In the genomic region with DNA sequence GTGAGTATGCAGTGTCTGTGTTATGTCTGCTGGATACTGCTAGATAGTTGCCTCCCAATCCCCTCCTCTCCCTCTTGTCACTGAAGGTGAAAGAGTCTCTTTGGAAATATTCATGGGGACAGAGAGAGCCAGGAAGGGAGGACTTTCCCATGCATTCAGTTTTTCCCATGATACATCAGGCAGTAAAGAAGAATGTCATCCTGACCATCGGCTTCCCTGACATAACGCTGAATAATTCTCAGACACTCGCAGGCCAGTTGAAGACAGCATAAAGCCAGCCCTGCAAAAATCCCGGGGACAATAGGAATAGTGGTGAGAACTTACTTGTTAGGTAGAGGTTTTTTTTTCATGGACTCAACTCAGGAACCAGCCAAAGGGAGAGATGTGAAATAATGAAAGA, we compare ENCODE assay signal across 1 cellular context.
TF ChIP-seq lines count a peak whose summit lies in the region.

No MANE protein-coding gene starts in this region.

TF ChIP-seq in H1, 55 proteins besides CTCF, POLR2A, EP300 and RAD21:
- TF ChIP-seq EGR1 (IDR thresholded peaks at IDR 0.05; ENCODE audit: borderline replicate concordance, low read depth, low read length): no peak
- TF ChIP-seq KDM5A (IDR thresholded peaks at IDR 0.05; ENCODE audit: low read length): no peak
- TF ChIP-seq SP2 (IDR thresholded peaks at IDR 0.05; ENCODE audit: low read length): no peak
- TF ChIP-seq MAFK (IDR thresholded peaks at IDR 0.05; ENCODE audit: low read depth, low read length): no peak
- TF ChIP-seq SIRT6 (IDR thresholded peaks at IDR 0.05; ENCODE audit: low read length): no peak
TF ChIP-seq in H1: peak in this region for 0.
